Comparison of ENCODE assay signal across 1 cellular context in the genomic region with DNA sequence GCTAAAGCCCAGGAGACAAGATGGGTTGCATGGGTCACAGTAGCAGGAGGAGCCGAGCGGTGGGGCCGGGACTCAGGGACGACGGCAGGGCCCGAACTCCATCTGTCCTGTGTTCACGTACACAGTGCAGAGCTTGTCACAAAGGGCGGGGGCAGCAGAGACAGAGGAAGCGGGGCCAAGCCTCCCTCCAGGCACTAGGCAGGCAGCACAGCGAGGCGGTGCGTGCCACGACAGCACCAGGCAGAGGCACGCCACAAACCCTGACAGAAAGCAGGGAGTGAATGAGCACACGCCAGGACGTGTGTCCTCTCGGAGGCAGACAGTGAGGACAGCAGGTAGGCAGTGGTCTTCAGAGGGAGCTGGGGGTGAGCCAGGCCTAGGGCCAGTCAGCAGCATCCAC.
TF ChIP-seq lines count a peak whose summit lies in the region.

No MANE protein-coding gene starts in this region.

TF ChIP-seq in H1, 55 proteins besides CTCF, POLR2A, EP300 and RAD21 (continued from another document):
- TF ChIP-seq, protein P1, sequence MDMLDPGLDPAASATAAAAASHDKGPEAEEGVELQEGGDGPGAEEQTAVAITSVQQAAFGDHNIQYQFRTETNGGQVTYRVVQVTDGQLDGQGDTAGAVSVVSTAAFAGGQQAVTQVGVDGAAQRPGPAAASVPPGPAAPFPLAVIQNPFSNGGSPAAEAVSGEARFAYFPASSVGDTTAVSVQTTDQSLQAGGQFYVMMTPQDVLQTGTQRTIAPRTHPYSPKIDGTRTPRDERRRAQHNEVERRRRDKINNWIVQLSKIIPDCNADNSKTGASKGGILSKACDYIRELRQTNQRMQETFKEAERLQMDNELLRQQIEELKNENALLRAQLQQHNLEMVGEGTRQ (IDR thresholded peaks at IDR 0.05; ENCODE audit: low read length) = no peak
